ENCODE assay signal across 13 cellular contexts in genomic region chr2:143705108-143705686, GRCh38.
DNase-seq lines count a peak whose midpoint lies in the region; FAIRE-seq and TF ChIP-seq lines count a peak whose summit lies in the region.
"Had no signal": no experiment of that assay in that cellular context is flagged by ENCODE, and none has a peak within 500 bp of the region (broad histone marks: within the 10 kb centered on the region; RNA-seq: fewer than 3 reads in every experiment).

No MANE protein-coding gene starts in this region.

- peaks cover 18% of the 10 kb centered on the region for H3K9me3 Mint-ChIP-seq in activated T-cell treated with anti-CD3 and anti-CD28 coated beads, Interleukin-2, amount 50 U/mL, for 24 hours

- no peak for TF ChIP-seq CTCF in bronchial epithelial cell (IDR thresholded peaks at IDR 0.05; ENCODE audit: insufficient read depth, low read length, severe bottlenecking)
- TF ChIP-seq CTCF in smooth muscle cell (IDR thresholded peaks at IDR 0.05; ENCODE audit: borderline replicate concordance, insufficient read depth, poor library complexity, severe bottlenecking), result no peak
- TF ChIP-seq CTCF in right atrium auricular region (IDR thresholded peaks at IDR 0.05), result no peak

- no peaks in the 10 kb centered on the region for H3K27me3 Mint-ChIP-seq in activated T-cell treated with anti-CD3 and anti-CD28 coated beads, Interleukin-2, amount 50 U/mL, for 24 hours

- 8% methylated on average over 5 of the region's 5 CpGs for WGBS in smooth muscle cell (ENCODE audit: low lambda C conversion rate)

- peak overlapping the region; percentile 55 for H3K27ac Mint-ChIP-seq in activated T-cell treated with anti-CD3 and anti-CD28 coated beads, Interleukin-2, amount 50 U/mL, for 24 hours

- peaks cover 13% of the 10 kb centered on the region for H3F3A ChIP-seq in smooth muscle cell (ENCODE audit: low read depth)

- FAIRE-seq in bronchial epithelial cell (lab: Jason Lieb, UNC), result no peak

- no peak overlapping the region for H2AFZ ChIP-seq in smooth muscle cell (ENCODE audit: low read depth)

- H3K4me3 ChIP-seq in bronchial epithelial cell (ENCODE audit: low read depth, low read length) (no peak overlapping the region), smooth muscle cell (peak overlapping the region; percentile 1), right atrium auricular region (no peak overlapping the region)
- H3K4me3 ChIP-seq: BLaER1 treated with 17β-estradiol and CSF1 and Interleukin-3, amounts not matched to agents 10 nM and 100 nM had no signal

- H3K4me1 Mint-ChIP-seq in activated T-cell treated with anti-CD3 and anti-CD28 coated beads, Interleukin-2, amount 50 U/mL, for 24 hours (ENCODE audit: low read depth), result peaks cover 46% of the 10 kb centered on the region

- H3K9me3 ChIP-seq in smooth muscle cell (replicated peaks; ENCODE audit: low read depth) (no peaks in the 10 kb centered on the region), right atrium auricular region (no peaks in the 10 kb centered on the region)

- H3K36me3 ChIP-seq in bronchial epithelial cell (ENCODE audit: control insufficient read depth, insufficient read depth, low read length) (no peaks in the 10 kb centered on the region), smooth muscle cell (ENCODE audit: low read depth) (no peaks in the 10 kb centered on the region), right atrium auricular region (no peaks in the 10 kb centered on the region)

- no peaks in the 10 kb centered on the region for H3K27me3 ChIP-seq in bronchial epithelial cell (ENCODE audit: control insufficient read depth, insufficient read depth, low read length)
- H3K27me3 ChIP-seq in smooth muscle cell (ENCODE audit: low read depth), result no peaks in the 10 kb centered on the region
- no peaks in the 10 kb centered on the region for H3K27me3 ChIP-seq in right atrium auricular region
- H3K27me3 ChIP-seq: BLaER1 treated with 17β-estradiol and CSF1 and Interleukin-3, amounts not matched to agents 10 nM and 100 nM had no signal

- no peak overlapping the region for H3K9ac ChIP-seq in smooth muscle cell (ENCODE audit: low read depth)
- H3K9ac ChIP-seq: BLaER1 treated with 17β-estradiol and CSF1 and Interleukin-3, amounts not matched to agents 10 nM and 100 nM had no signal

- DNase-seq in activated T-cell treated with anti-CD3 and anti-CD28 coated beads, Interleukin-2, amount 50 U/mL, for 24 hours, result no peak
- no peak for DNase-seq in activated T-cell treated with anti-CD3 and anti-CD28 coated beads, Interleukin-2, amount 50 U/mL, for 1 hour
- DNase-seq in KBM-7 (peak; percentile 31), bronchial epithelial cell (ENCODE audit: low read depth) (peak; percentile 87), smooth muscle cell (lab: John Stamatoyannopoulos, UW; ENCODE audit: unreplicated experiment) (no peak), right atrium auricular region (ENCODE audit: low spot score) (no peak), hippocampal formation (lab: John Stamatoyannopoulos, UW) (no peak)
- DNase-seq in stimulated activated CD8-positive, alpha-beta memory T cell treated with anti-CD3 and anti-CD28 coated beads, Interleukin-4, amount 100 ng/mL, for 48 hours, result no peak
- DNase-seq: activated effector memory CD4-positive, alpha-beta T cell treated with Interleukin-2 at 50 U/mL for 16 hours; KG1; NCI-H69; T1000 had no signal

- H3K4me1 ChIP-seq in smooth muscle cell (ENCODE audit: low read depth), result no peaks in the 10 kb centered on the region
- no peaks in the 10 kb centered on the region for H3K4me1 ChIP-seq in right atrium auricular region

- peak overlapping the region; percentile 64 for H3K4me2 ChIP-seq in smooth muscle cell

- H3K4me3 Mint-ChIP-seq in activated T-cell treated with anti-CD3 and anti-CD28 coated beads, Interleukin-2, amount 50 U/mL, for 24 hours, result no peak overlapping the region

- H3K27ac ChIP-seq in smooth muscle cell (ENCODE audit: low read depth) (peak overlapping the region; percentile 66), right atrium auricular region (no peak overlapping the region)
- H3K27ac ChIP-seq: BLaER1 treated with 17β-estradiol and CSF1 and Interleukin-3, amounts not matched to agents 10 nM and 100 nM had no signal

- H4K20me1 ChIP-seq in smooth muscle cell (ENCODE audit: low read depth), result no peaks in the 10 kb centered on the region
- H4K20me1 ChIP-seq: BLaER1 treated with 17β-estradiol and CSF1 and Interleukin-3, amounts not matched to agents 10 nM and 100 nM had no signal

- in situ Hi-C loops in KBM-7 (cut with MboI; ENCODE audit: low pct_unique_long_range_greater_than_20kb, low sequenced_read_pairs), result no loop called here

- peaks cover 88% of the 10 kb centered on the region for H3K36me3 Mint-ChIP-seq in activated T-cell treated with anti-CD3 and anti-CD28 coated beads, Interleukin-2, amount 50 U/mL, for 24 hours (ENCODE audit: low read depth)

- no peaks in the 10 kb centered on the region for H3K79me2 ChIP-seq in smooth muscle cell (ENCODE audit: low read depth)

Comparison
In these comparisons a context has a peak if more than half of its experiments do, and no peak if none do; other contexts are left out.
1. DNase-seq: peak in KBM-7 (single experiment) and bronchial epithelial cell (single experiment); none in activated T-cell treated with anti-CD3 and anti-CD28 coated beads, Interleukin-2, amount 50 U/mL, for 24 hours (single experiment), activated T-cell treated with anti-CD3 and anti-CD28 coated beads, Interleukin-2, amount 50 U/mL, for 1 hour (single experiment), smooth muscle cell (single experiment), right atrium auricular region (single experiment), stimulated activated CD8-positive, alpha-beta memory T cell treated with anti-CD3 and anti-CD28 coated beads, Interleukin-4, amount 100 ng/mL, for 48 hours (single experiment) and hippocampal formation (0 of 2).